In the genomic region with DNA sequence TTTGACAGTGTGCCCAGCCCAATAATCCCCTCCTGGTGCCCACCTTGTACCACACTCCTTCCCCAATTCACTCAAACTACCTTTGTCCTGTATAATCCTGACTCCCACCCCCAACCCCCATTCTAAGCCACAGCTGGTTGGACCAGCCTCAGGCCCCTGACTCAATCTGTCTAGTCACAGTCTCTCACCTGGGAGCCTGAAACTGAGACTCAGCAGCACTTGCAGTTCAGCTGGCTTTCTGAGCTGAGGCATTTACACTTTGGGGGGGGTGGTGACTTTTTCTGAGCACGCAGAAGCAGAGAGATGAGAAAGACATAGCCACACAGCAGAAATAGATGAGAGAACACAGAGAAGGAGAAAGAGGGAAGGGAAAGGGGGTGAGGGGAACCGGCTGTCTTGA, we compare ENCODE assay signal across 11 cellular contexts.
DNase-seq lines count a peak whose midpoint lies in the region; ATAC-seq, FAIRE-seq and TF ChIP-seq lines count a peak whose summit lies in the region.
"Had no signal": no experiment of that assay in that cellular context is flagged by ENCODE, and none has a peak within 500 bp of the region (broad histone marks: within the 10 kb centered on the region; RNA-seq: fewer than 3 reads in every experiment).

No MANE protein-coding gene starts in this region.

- DNase-seq in GM12865 (ENCODE audit: low read depth) (peak; percentile 73), cerebellar nuclear complex (lab: John Stamatoyannopoulos, UW) (no peak), urothelium cell line (ENCODE audit: low spot score) (no peak), hypothalamus (lab: John Stamatoyannopoulos, UW) (no peak), pons (ENCODE audit: low spot score) (no peak)
- DNase-seq in activated T-cell treated with anti-CD3 and anti-CD28 coated beads, Interleukin-2, amount 50 U/mL, for 24 hours, result peak; percentile 47
- DNase-seq: CD4-positive, CD25-positive, alpha-beta regulatory T cell had no signal

- peak overlapping the region; percentile 78 for H3K27ac Mint-ChIP-seq in activated T-cell treated with anti-CD3 and anti-CD28 coated beads, Interleukin-2, amount 50 U/mL, for 24 hours

- no peaks in the 10 kb centered on the region for H3K27me3 Mint-ChIP-seq in activated T-cell treated with anti-CD3 and anti-CD28 coated beads, Interleukin-2, amount 50 U/mL, for 24 hours

- no peak for TF ChIP-seq CTCF in GM12865 (IDR thresholded peaks at IDR 0.05; ENCODE audit: insufficient read depth, low read depth, low read length, missing control alignments)

- H3K4me1 Mint-ChIP-seq in activated T-cell treated with anti-CD3 and anti-CD28 coated beads, Interleukin-2, amount 50 U/mL, for 24 hours (ENCODE audit: low read depth), result peaks cover 23% of the 10 kb centered on the region

- no peak for FAIRE-seq in urothelium cell line (lab: Jason Lieb, UNC)
- FAIRE-seq: colon had no signal

- H3K4me3 ChIP-seq in GM12865 (ENCODE audit: low read depth, low read length), result no peak overlapping the region

- no peaks in the 10 kb centered on the region for H3K36me3 Mint-ChIP-seq in activated T-cell treated with anti-CD3 and anti-CD28 coated beads, Interleukin-2, amount 50 U/mL, for 24 hours (ENCODE audit: low read depth)
- H3K36me3 Mint-ChIP-seq: CD4-positive, CD25-positive, alpha-beta regulatory T cell had no signal

- peak; percentile 73 for ATAC-seq in GM19372 (IDR thresholded peaks at IDR 0.05; ENCODE audit: low read depth, unreplicated experiment)
- peak; percentile 75 for ATAC-seq in HG02938 (IDR thresholded peaks at IDR 0.05; ENCODE audit: unreplicated experiment)
- ATAC-seq: Panc1 had no signal

- H3K9me3 Mint-ChIP-seq in activated T-cell treated with anti-CD3 and anti-CD28 coated beads, Interleukin-2, amount 50 U/mL, for 24 hours, result peaks cover 11% of the 10 kb centered on the region

- no peak overlapping the region for H3K4me3 Mint-ChIP-seq in activated T-cell treated with anti-CD3 and anti-CD28 coated beads, Interleukin-2, amount 50 U/mL, for 24 hours

Comparison
In these comparisons a context has a peak if more than half of its experiments do, and no peak if none do; other contexts are left out.
1. DNase-seq: peak in GM12865 (single experiment) and activated T-cell treated with anti-CD3 and anti-CD28 coated beads, Interleukin-2, amount 50 U/mL, for 24 hours (single experiment); none in cerebellar nuclear complex (0 of 2), urothelium cell line (single experiment), hypothalamus (0 of 51) and pons (single experiment).